8 cellular contexts compared by ENCODE assay signal in the genomic region with DNA sequence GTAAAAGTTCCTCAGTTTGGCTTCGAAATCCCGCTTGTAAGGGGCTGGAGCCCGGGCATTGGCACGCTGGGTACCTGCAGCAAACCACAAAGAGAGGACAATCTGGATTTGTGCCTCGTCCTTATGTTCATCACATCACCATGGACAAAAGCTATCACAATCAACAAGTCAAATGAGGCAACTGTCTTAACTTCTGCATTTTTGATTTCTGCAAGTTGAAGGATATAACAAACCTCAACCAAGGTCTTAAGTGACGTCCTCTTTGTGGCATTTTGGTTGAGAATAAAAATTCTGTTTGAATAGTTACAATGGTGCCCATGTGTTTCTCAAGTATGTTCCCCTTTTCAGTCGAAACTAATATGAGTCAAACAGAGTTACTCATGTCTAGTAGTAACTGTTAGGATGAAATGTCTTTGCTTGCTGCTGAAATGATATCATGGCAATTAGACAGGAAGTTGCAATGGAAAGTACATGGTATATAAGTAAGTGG.
DNase-seq lines count a peak whose midpoint lies in the region; ATAC-seq and TF ChIP-seq lines count a peak whose summit lies in the region.

No MANE protein-coding gene starts in this region.

- H3K27ac Mint-ChIP-seq in stimulated activated naive CD8-positive, alpha-beta T cell treated with anti-CD3 and anti-CD28 coated beads, Interleukin-15, amount 100 ng/mL, for 72 hours: peak overlapping the region; percentile 100
- H3K27ac Mint-ChIP-seq in endodermal cell: no peak overlapping the region

- TF ChIP-seq CTCF in epithelial cell of esophagus (IDR thresholded peaks at IDR 0.05; ENCODE audit: insufficient read depth, low read depth, low read length, missing control alignments): no peak
- TF ChIP-seq CTCF in endodermal cell (conservative IDR thresholded peaks at IDR 0.05): no peak

- H3K9me3 ChIP-seq in endodermal cell (ENCODE audit: control insufficient read depth, low read length): no peaks in the 10 kb centered on the region

- H3K36me3 Mint-ChIP-seq in endodermal cell (ENCODE audit: low read depth): peaks cover 2% of the 10 kb centered on the region

- no peak overlapping the region for H3K27ac ChIP-seq in endodermal cell (ENCODE audit: low read depth, low read length)

- DNase-seq in NOMO-1 treated with dmso at 0.1 percent for 144 hours (lab: John Stamatoyannopoulos, UW; ENCODE audit: unreplicated experiment) (peak; percentile 89), epithelial cell of esophagus (ENCODE audit: low read depth) (peak; percentile 89), endodermal cell (no peak), hepatic stellate cell (ENCODE audit: low spot score) (no peak), LoVo (ENCODE audit: low spot score) (no peak)
- peak in 1 of 2 donors; percentile 54 for DNase-seq in stimulated activated naive CD8-positive, alpha-beta T cell treated with anti-CD3 and anti-CD28 coated beads, Interleukin-15, amount 100 ng/mL, for 72 hours

- peaks cover 81% of the 10 kb centered on the region for H3K4me1 Mint-ChIP-seq in stimulated activated naive CD8-positive, alpha-beta T cell treated with anti-CD3 and anti-CD28 coated beads, Interleukin-15, amount 100 ng/mL, for 72 hours
- no peaks in the 10 kb centered on the region for H3K4me1 Mint-ChIP-seq in endodermal cell

- WGBS in endodermal cell (ENCODE audit: insufficient coverage in 1 of 2, insufficient read length in 1 of 2), 2 experiments: 89 to 100% methylated on average over 2 to 7 of the region's 7 CpGs

- ATAC-seq in GM18868 (IDR thresholded peaks at IDR 0.05; ENCODE audit: unreplicated experiment) (peak; percentile 86), HG02763 (IDR thresholded peaks at IDR 0.05; ENCODE audit: unreplicated experiment) (peak; percentile 72)
- peak; percentile 92 for ATAC-seq in stimulated activated naive CD8-positive, alpha-beta T cell treated with anti-CD3 and anti-CD28 coated beads, Interleukin-15, amount 100 ng/mL, for 72 hours

- no peak overlapping the region for H3K9ac ChIP-seq in endodermal cell (ENCODE audit: extremely low read depth, low read length, poor library complexity, severe bottlenecking)

- no peaks in the 10 kb centered on the region for H3K27me3 ChIP-seq in endodermal cell (ENCODE audit: control insufficient read depth, insufficient read depth, low read length, poor library complexity, severe bottlenecking)

- H3K4me3 ChIP-seq in epithelial cell of esophagus (ENCODE audit: low read length): no peak overlapping the region
- no peak overlapping the region for H3K4me3 ChIP-seq in endodermal cell (ENCODE audit: low read length)

- H3K4me3 Mint-ChIP-seq in stimulated activated naive CD8-positive, alpha-beta T cell treated with anti-CD3 and anti-CD28 coated beads, Interleukin-15, amount 100 ng/mL, for 72 hours: peak overlapping the region; percentile 94 to 96
- H3K4me3 Mint-ChIP-seq in endodermal cell: no peak overlapping the region

- no peaks in the 10 kb centered on the region for H3K27me3 Mint-ChIP-seq in stimulated activated naive CD8-positive, alpha-beta T cell treated with anti-CD3 and anti-CD28 coated beads, Interleukin-15, amount 100 ng/mL, for 72 hours
- no peaks in the 10 kb centered on the region for H3K27me3 Mint-ChIP-seq in endodermal cell (ENCODE audit: insufficient read depth)

- H3K36me3 ChIP-seq in endodermal cell (ENCODE audit: control insufficient read depth, insufficient read depth, low read length): no peaks in the 10 kb centered on the region

- no peaks in the 10 kb centered on the region for H3K9me3 Mint-ChIP-seq in stimulated activated naive CD8-positive, alpha-beta T cell treated with anti-CD3 and anti-CD28 coated beads, Interleukin-15, amount 100 ng/mL, for 72 hours
- H3K9me3 Mint-ChIP-seq in endodermal cell: no peaks in the 10 kb centered on the region

- H3K4me1 ChIP-seq in endodermal cell (ENCODE audit: control insufficient read depth, insufficient read depth, low read length): no peaks in the 10 kb centered on the region

Comparison
In these comparisons a context has a peak if more than half of its experiments do, and no peak if none do; other contexts are left out.
1. DNase-seq: peak in NOMO-1 treated with dmso at 0.1 percent for 144 hours (single experiment) and epithelial cell of esophagus (single experiment); none in endodermal cell (single experiment), hepatic stellate cell (single experiment) and LoVo (single experiment).
2. Peak in every context shown above with its lines, with median percentiles within 50 percentile points of each other: ATAC-seq.